ENCODE assay signal across 12 cellular contexts in genomic region chr15:68364028-68364659, GRCh38.
DNase-seq lines count a peak whose midpoint lies in the region; ATAC-seq and TF ChIP-seq lines count a peak whose summit lies in the region.
"Had no signal": no experiment of that assay in that cellular context is flagged by ENCODE, and none has a peak within 500 bp of the region (broad histone marks: within the 10 kb centered on the region; RNA-seq: fewer than 3 reads in every experiment).

No MANE protein-coding gene starts in this region.

- intact Hi-C loops in Right ventricle myocardium inferior (cut with DNase I), result loop anchor here (2.0 kb wide), 1 partner anchor 23 kb away; no protein-coding TSS in a partner anchor

- TF ChIP-seq CTCF in upper lobe of left lung (IDR thresholded peaks at IDR 0.05), result no peak

- H3K4me3 ChIP-seq in upper lobe of left lung, result no peak overlapping the region
- H3K4me3 ChIP-seq: Peyer's patch had no signal

- WGBS in upper lobe of left lung, 2 donors, result 61 to 64% methylated on average over 7 of the region's 7 CpGs

- H3K36me3 ChIP-seq in upper lobe of left lung, result no peaks in the 10 kb centered on the region
- H3K36me3 ChIP-seq: Peyer's patch had no signal

- peaks cover 0 to 35% (median 20%) of the 10 kb centered on the region in 4 donors for H3K4me1 ChIP-seq in upper lobe of left lung
- H3K4me1 ChIP-seq: Peyer's patch had no signal

- ATAC-seq in Right ventricle myocardium inferior (peak; percentile 68), upper lobe of left lung (ENCODE audit: low FRiP score in 2 of 2) (no peak), GM19452 (IDR thresholded peaks at IDR 0.05; ENCODE audit: unreplicated experiment) (no peak), HG03439 (IDR thresholded peaks at IDR 0.05; ENCODE audit: unreplicated experiment) (no peak)

- H3K9me3 ChIP-seq in upper lobe of left lung, result no peaks in the 10 kb centered on the region
- H3K9me3 ChIP-seq: Peyer's patch had no signal

- no peak for TF ChIP-seq POLR2A in upper lobe of left lung (IDR thresholded peaks at IDR 0.05)

- TF ChIP-seq EP300 in upper lobe of left lung (IDR thresholded peaks at IDR 0.05), result no peak

- H3K27ac ChIP-seq in upper lobe of left lung, result peak overlapping the region in 3 of 4 donors; percentile 57 to 68 (median 65)

- peak; percentile 61 for DNase-seq in UCSD-AML1 (lab: John Stamatoyannopoulos, UW; ENCODE audit: unreplicated experiment)
- DNase-seq in Right ventricle myocardium inferior (ENCODE audit: missing footprints), result peak; percentile 75
- DNase-seq in nucleus accumbens (lab: John Stamatoyannopoulos, UW), result peak in 35 of 56 donors; percentile 0 to 61 (median 22)
- DNase-seq in upper lobe of left lung, result no peak
- DNase-seq in kidney tubule cell (ENCODE audit: low spot score), result no peak
- DNase-seq in NCI-H345 (lab: John Stamatoyannopoulos, UW), result no peak
- DNase-seq: activated B cell treated with CpG ODN at 0.5 μM for 24 hours; activated naive CD4-positive, alpha-beta T cell; NCI-H1930; Peyer's patch had no signal

- no peaks in the 10 kb centered on the region for H3K27me3 ChIP-seq in upper lobe of left lung
- H3K27me3 ChIP-seq: Peyer's patch had no signal

Comparison
In these comparisons a context has a peak if more than half of its experiments do, and no peak if none do; other contexts are left out.
1. DNase-seq: peak in UCSD-AML1 (single experiment), Right ventricle myocardium inferior (single experiment) and nucleus accumbens (35 of 56); none in upper lobe of left lung (0 of 2), kidney tubule cell (single experiment) and NCI-H345 (single experiment).